1 cellular context compared by ENCODE assay signal in the genomic region with DNA sequence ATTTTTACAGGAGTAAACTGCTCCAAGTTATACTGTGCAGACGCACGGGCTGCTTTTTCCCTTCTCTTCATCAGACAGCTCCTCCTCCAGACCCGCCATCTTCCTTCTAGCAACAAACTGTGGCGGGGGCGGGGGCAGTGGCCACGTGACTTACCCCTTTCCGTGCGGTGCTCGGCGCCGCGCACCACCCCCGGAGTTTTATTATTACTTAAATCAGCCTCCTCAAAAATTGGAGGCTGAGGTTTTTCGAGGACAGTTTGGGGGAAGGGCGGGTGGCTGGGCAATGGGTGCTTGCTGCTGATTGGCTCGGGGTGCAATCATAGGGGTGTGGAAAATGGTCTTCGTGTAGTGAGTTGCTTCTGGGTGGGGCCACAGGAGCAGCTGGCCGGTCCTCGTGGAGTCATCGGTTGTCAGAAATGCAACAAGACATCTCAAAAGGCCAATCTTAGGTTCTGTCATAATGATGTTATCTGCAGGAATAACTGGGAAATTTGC.
TF ChIP-seq lines count a peak whose summit lies in the region.

No MANE protein-coding gene starts in this region.

TF ChIP-seq in H1, 55 proteins besides CTCF, POLR2A, EP300 and RAD21 (continued from another document):
- TF ChIP-seq CHD1 (IDR thresholded peaks at IDR 0.05; ENCODE audit: low read depth, low read length): no peak
- no peak for TF ChIP-seq KDM4A (IDR thresholded peaks at IDR 0.05; ENCODE audit: low read depth, low read length, severe bottlenecking)
- TF ChIP-seq, protein P1, sequence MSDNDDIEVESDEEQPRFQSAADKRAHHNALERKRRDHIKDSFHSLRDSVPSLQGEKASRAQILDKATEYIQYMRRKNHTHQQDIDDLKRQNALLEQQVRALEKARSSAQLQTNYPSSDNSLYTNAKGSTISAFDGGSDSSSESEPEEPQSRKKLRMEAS (IDR thresholded peaks at IDR 0.05): no peak
- no peak for TF ChIP-seq RBBP5 (IDR thresholded peaks at IDR 0.05; ENCODE audit: borderline replicate concordance, low read depth, low read length)
- TF ChIP-seq SRF (IDR thresholded peaks at IDR 0.05; ENCODE audit: low read depth, low read length): no peak
- no peak for TF ChIP-seq SP2 (IDR thresholded peaks at IDR 0.05; ENCODE audit: low read length)
- no peak for TF ChIP-seq TAF1 (IDR thresholded peaks at IDR 0.05; ENCODE audit: low read depth, low read length)
- TF ChIP-seq SP4 (IDR thresholded peaks at IDR 0.05; ENCODE audit: low read length): no peak
- TF ChIP-seq TCF12 (IDR thresholded peaks at IDR 0.05; ENCODE audit: low read depth, low read length): no peak
- TF ChIP-seq CBX8 (IDR thresholded peaks at IDR 0.05; ENCODE audit: borderline replicate concordance, low read depth, low read length): no peak
